ENCODE assay signal across 13 cellular contexts in the genomic region with DNA sequence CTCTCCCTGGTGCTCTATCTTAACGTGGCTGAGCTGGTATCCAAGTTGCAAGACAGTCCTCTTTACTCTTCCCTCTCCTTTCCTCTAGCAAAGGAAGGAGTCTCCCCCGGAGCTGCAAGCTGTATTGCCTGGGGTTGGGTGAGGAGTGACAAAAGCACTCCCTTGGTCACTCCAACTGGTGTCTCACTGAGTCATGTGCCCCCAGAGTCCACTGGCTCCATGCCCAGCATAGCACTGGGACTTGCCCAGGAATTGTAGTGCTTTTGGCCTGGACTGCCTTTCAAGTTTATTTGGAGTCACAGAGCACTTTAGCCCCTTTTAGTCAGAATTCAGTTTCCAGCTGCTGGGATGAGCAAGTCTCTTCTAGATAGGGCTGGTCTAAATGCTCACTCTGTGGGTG.
DNase-seq lines count a peak whose midpoint lies in the region; ATAC-seq, FAIRE-seq and TF ChIP-seq lines count a peak whose summit lies in the region.
"Had no signal": no experiment of that assay in that cellular context is flagged by ENCODE, and none has a peak within 500 bp of the region (broad histone marks: within the 10 kb centered on the region; RNA-seq: fewer than 3 reads in every experiment).

No MANE protein-coding gene starts in this region.

- POLR2A ChIA-PET in MCF 10A (lab: Yijun Ruan, JAX), result no interaction called here

- intact Hi-C loops in MCF 10A (cut with micrococcal nuclease), result no loop called here
- intact Hi-C loops in breast epithelium (cut with DNase I; ENCODE audit: low total_unique reads), result no loop called here
- intact Hi-C loops in left cardiac atrium (cut with DNase I), result no loop called here

- H3K4me1 Mint-ChIP-seq in MCF 10A (ENCODE audit: insufficient read depth, unreplicated experiment) (peaks cover 15% of the 10 kb centered on the region), astrocyte (ENCODE audit: low read depth, unreplicated experiment) (peaks cover 15% of the 10 kb centered on the region)

- peak overlapping the region; percentile 0 for H3K9ac ChIP-seq in astrocyte (ENCODE audit: low read length)

- no peaks in the 10 kb centered on the region for H3K36me3 Mint-ChIP-seq in MCF 10A (ENCODE audit: insufficient read depth, unreplicated experiment)
- H3K36me3 Mint-ChIP-seq in astrocyte (ENCODE audit: low read depth, unreplicated experiment), result no peaks in the 10 kb centered on the region

- no peaks in the 10 kb centered on the region for H4K20me1 ChIP-seq in astrocyte (ENCODE audit: insufficient read depth, low read length)

- H3K27me3 ChIP-seq in breast epithelium, result no peaks in the 10 kb centered on the region
- H3K27me3 ChIP-seq in astrocyte (ENCODE audit: insufficient read depth, low read length), result no peaks in the 10 kb centered on the region
- H3K27me3 ChIP-seq: ovary had no signal

- ATAC-seq in left cardiac atrium (peak in 1 of 2 donors; percentile 80), HG02759 (IDR thresholded peaks at IDR 0.05; ENCODE audit: unreplicated experiment) (no peak)

- H3K4me3 Mint-ChIP-seq in MCF 10A (ENCODE audit: unreplicated experiment) (no peak overlapping the region), astrocyte (ENCODE audit: unreplicated experiment) (no peak overlapping the region)
- H3K4me3 Mint-ChIP-seq: stimulated activated naive CD8-positive, alpha-beta T cell treated with anti-CD3 and anti-CD28 coated beads, Interleukin-15, Interleukin-2, amounts not matched to agents 100 ng/mL and 50 ng/mL, for 24 hours had no signal

- H2AFZ ChIP-seq in astrocyte (ENCODE audit: low read depth, low read length), result peak overlapping the region; percentile 71

- H3K4me1 ChIP-seq in breast epithelium, result no peaks in the 10 kb centered on the region
- H3K4me1 ChIP-seq in astrocyte (ENCODE audit: insufficient read depth, low read length), result peaks cover 11% of the 10 kb centered on the region

- no peak for TF ChIP-seq CTCF in MCF 10A (IDR thresholded peaks at IDR 0.05; ENCODE audit: unreplicated experiment)
- no peak for TF ChIP-seq CTCF in breast epithelium (IDR thresholded peaks at IDR 0.05)
- TF ChIP-seq CTCF in astrocyte (IDR thresholded peaks at IDR 0.05; ENCODE audit: insufficient read depth, low read depth, low read length), result no peak

- H3K27ac Mint-ChIP-seq in MCF 10A (ENCODE audit: low read depth, unreplicated experiment) (peak overlapping the region; percentile 75), astrocyte (ENCODE audit: unreplicated experiment) (no peak overlapping the region)
- H3K27ac Mint-ChIP-seq: stimulated activated naive CD8-positive, alpha-beta T cell treated with anti-CD3 and anti-CD28 coated beads, Interleukin-15, Interleukin-2, amounts not matched to agents 100 ng/mL and 50 ng/mL, for 24 hours had no signal

- H3K4me2 ChIP-seq in astrocyte (ENCODE audit: low read length), result peak overlapping the region; percentile 33

- peak; percentile 86 for DNase-seq in MCF 10A (ENCODE audit: unreplicated experiment)
- no peak for DNase-seq in breast epithelium (ENCODE audit: low spot score in 2 of 2)
- DNase-seq in astrocyte (ENCODE audit: low read depth), result peak; percentile 69
- peak; percentile 24 for DNase-seq in left cardiac atrium
- DNase-seq in urothelium cell line (ENCODE audit: low spot score), result peak; percentile 23
- no peak for DNase-seq in activated CD4-positive, alpha-beta T cell treated with anti-CD3 and anti-CD28 coated beads for 4 hours
- DNase-seq in NCI-H2227 (lab: John Stamatoyannopoulos, UW; ENCODE audit: unreplicated experiment), result no peak
- DNase-seq: kidney, NCI-H1417 treated with DMSO at 0.1 percent for 48 hours, ovary had no signal

- peak; percentile 66 for FAIRE-seq in astrocyte (lab: Jason Lieb, UNC)
- no peak for FAIRE-seq in urothelium cell line (lab: Jason Lieb, UNC)
- FAIRE-seq: A204.1, kidney had no signal

- H3K27ac ChIP-seq in breast epithelium (no peak overlapping the region), astrocyte (ENCODE audit: low read depth, low read length) (peak overlapping the region; percentile 11)
- H3K27ac ChIP-seq: ovary had no signal

- BruUV-seq in MCF 10A (replicated peaks; lab: Mats Ljungman, UMichigan), result no TSS peak

- H3K36me3 ChIP-seq in breast epithelium (no peaks in the 10 kb centered on the region), astrocyte (ENCODE audit: insufficient read depth, low read length) (no peaks in the 10 kb centered on the region)
- H3K36me3 ChIP-seq: ovary had no signal

- H3K4me3 ChIP-seq in breast epithelium, result no peak overlapping the region
- H3K4me3 ChIP-seq in astrocyte (ENCODE audit: insufficient read depth, low read depth, low read length), result no peak overlapping the region
- H3K4me3 ChIP-seq: ovary had no signal

- no peak for TF ChIP-seq POLR2A in breast epithelium (IDR thresholded peaks at IDR 0.05)

- H3K9me3 ChIP-seq in breast epithelium (no peaks in the 10 kb centered on the region), astrocyte (ENCODE audit: insufficient read depth, low read depth, low read length) (no peaks in the 10 kb centered on the region)
- H3K9me3 ChIP-seq: ovary had no signal

- CTCF ChIA-PET in MCF 10A (lab: Yijun Ruan, JAX), result no interaction called here

- H3K9me3 Mint-ChIP-seq in MCF 10A (ENCODE audit: unreplicated experiment) (no peaks in the 10 kb centered on the region), astrocyte (ENCODE audit: unreplicated experiment) (peaks cover 3% of the 10 kb centered on the region)
- H3K9me3 Mint-ChIP-seq: stimulated activated naive CD8-positive, alpha-beta T cell treated with anti-CD3 and anti-CD28 coated beads, Interleukin-15, Interleukin-2, amounts not matched to agents 100 ng/mL and 50 ng/mL, for 24 hours had no signal

- H3K27me3 Mint-ChIP-seq in MCF 10A (ENCODE audit: insufficient read depth, unreplicated experiment) (no peaks in the 10 kb centered on the region), astrocyte (ENCODE audit: low read depth, unreplicated experiment) (no peaks in the 10 kb centered on the region)

- H3K79me2 ChIP-seq in astrocyte (ENCODE audit: insufficient read depth, low read length), result no peaks in the 10 kb centered on the region

Comparison
In these comparisons a context has a peak if more than half of its experiments do, and no peak if none do; other contexts are left out.
1. DNase-seq: peak in MCF 10A (single experiment), astrocyte (single experiment), left cardiac atrium (single experiment) and urothelium cell line (single experiment); none in breast epithelium (0 of 2), activated CD4-positive, alpha-beta T cell treated with anti-CD3 and anti-CD28 coated beads for 4 hours (0 of 2) and NCI-H2227 (single experiment).